ENCODE assay signal across 8 cellular contexts in genomic region chr6:1396952-1397868, GRCh38. TPM values are rescaled to one million over a fixed set of nuclear protein-coding genes. Genes with fewer than 3 reads are reported as not detected.
A peak's percentile ranks its signal among the peaks of the same experiment; 100 is the strongest.
DNase-seq lines count a peak whose midpoint lies in the region; ATAC-seq, FAIRE-seq and TF ChIP-seq lines count a peak whose summit lies in the region.

No MANE protein-coding gene starts in this region.

- POLR2A ChIA-PET in activated B cell treated with CpG ODN at 0.5 μM for 24 hours (lab: Charles Lee), result no interaction called here

- H3K27ac ChIP-seq in GM23338 (ENCODE audit: low read depth), result no peak overlapping the region

- CTCF ChIA-PET in activated B cell treated with CpG ODN at 0.5 μM for 24 hours (lab: Charles Lee), result interaction anchor here (0.6 to 3.7 kb wide), 20 partner anchors 9 to 1208 kb away, joined by 3 to 55 read pairs (median 4); no protein-coding TSS in a partner anchor

- peaks cover 14% of the 10 kb centered on the region; the same call in 1 of the 2 replicates for H3K4me1 ChIP-seq in GM23338 (ENCODE audit: insufficient read depth)

- H3K9me3 Mint-ChIP-seq in GM23338 (peaks cover 4% of the 10 kb centered on the region; the same call in 1 of the 3 replicates), activated B cell treated with CpG ODN at 0.5 μM for 24 hours (no peaks in the 10 kb centered on the region)

- H3K27ac Mint-ChIP-seq in GM23338, result no peak overlapping the region
- H3K27ac Mint-ChIP-seq in activated B cell treated with CpG ODN at 0.5 μM for 24 hours, result no peak overlapping the region

- TF ChIP-seq CTCF in GM23338 (conservative IDR thresholded peaks at IDR 0.05; ENCODE audit: low read depth in 2 of 2) (peak; percentile 87 to 98), activated B cell treated with CpG ODN at 0.5 μM for 24 hours (IDR thresholded peaks at IDR 0.05) (peak; percentile 90), bronchial epithelial cell (IDR thresholded peaks at IDR 0.05; ENCODE audit: insufficient read depth, low read length, severe bottlenecking) (peak; percentile 98)

- peaks cover 16% of the 10 kb centered on the region for H4K20me1 ChIP-seq in GM23338 (replicated peaks; ENCODE audit: insufficient read depth)

- H3K4me3 Mint-ChIP-seq in GM23338, result peak overlapping the region; percentile 4; the same call in 1 of the 3 replicates
- H3K4me3 Mint-ChIP-seq in activated B cell treated with CpG ODN at 0.5 μM for 24 hours, result no peak overlapping the region

- ATAC-seq in GM23338, result peak; percentile 19
- ATAC-seq in activated B cell treated with CpG ODN at 0.5 μM for 24 hours (ENCODE audit: low read depth), result peak; percentile 58
- ATAC-seq in left colon, result peak; percentile 71
- no peak for ATAC-seq in HG03571 (IDR thresholded peaks at IDR 0.05; ENCODE audit: unreplicated experiment)

- H3K36me3 ChIP-seq in GM23338 (ENCODE audit: insufficient read depth), result no peaks in the 10 kb centered on the region
- no peaks in the 10 kb centered on the region for H3K36me3 ChIP-seq in bronchial epithelial cell (ENCODE audit: control insufficient read depth, insufficient read depth, low read length)

- H3K27me3 Mint-ChIP-seq in GM23338 (ENCODE audit: insufficient read depth, low read depth, poor library complexity) (peaks cover 77% of the 10 kb centered on the region), activated B cell treated with CpG ODN at 0.5 μM for 24 hours (peaks cover 48% of the 10 kb centered on the region)

- FAIRE-seq in bronchial epithelial cell (lab: Jason Lieb, UNC), result no peak

- H3K4me3 ChIP-seq in GM23338, result no peak overlapping the region
- no peak overlapping the region for H3K4me3 ChIP-seq in bronchial epithelial cell (ENCODE audit: low read depth, low read length)

- intact Hi-C loops in activated B cell treated with CpG ODN at 0.5 μM for 24 hours (cut with micrococcal nuclease), result loop anchor here (1.0 to 5.0 kb wide), 6 partner anchors 600 to 1209 kb away; partner anchors contain the start of gene IRF4
- intact Hi-C loops in left colon (cut with DNase I, micrococcal nuclease), result loop anchor here in 1 of 2 donors (5.0 kb wide), 1 partner anchor 800 kb away; no protein-coding TSS in a partner anchor

- 0 out of 2 replicates have a peak, but pooled peaks cover 3% of the 10 kb centered on the region for H3F3A ChIP-seq in GM23338 (replicated peaks; ENCODE audit: low read depth)

- no peaks in the 10 kb centered on the region for H3K79me2 ChIP-seq in GM23338 (replicated peaks; ENCODE audit: insufficient read depth)

- H3K9me2 ChIP-seq in GM23338 (ENCODE audit: insufficient read depth), result 0 out of 2 replicates have a peak, but pooled peaks cover 4% of the 10 kb centered on the region

- no peak overlapping the region for H3K4me2 ChIP-seq in GM23338

- H3K36me3 Mint-ChIP-seq in GM23338 (ENCODE audit: low read depth) (no peaks in the 10 kb centered on the region), activated B cell treated with CpG ODN at 0.5 μM for 24 hours (ENCODE audit: low read depth) (no peaks in the 10 kb centered on the region)

- no peak overlapping the region for H2AFZ ChIP-seq in GM23338

- DNase-seq in COR-L47 (lab: John Stamatoyannopoulos, UW), result peak; percentile 36
- peak; percentile 82 for DNase-seq in GM23338 (ENCODE audit: low spot score)
- DNase-seq in NCI-H2081 (lab: John Stamatoyannopoulos, UW), result peak; percentile 51 to 65
- DNase-seq in activated B cell treated with CpG ODN at 0.5 μM for 24 hours, result peak; percentile 67
- DNase-seq in bronchial epithelial cell (ENCODE audit: low read depth), result peak; percentile 47
- peak; percentile 52 to 74 for DNase-seq in left colon
- peak; percentile 74 for DNase-seq in stimulated activated CD4-positive, alpha-beta T cell treated with anti-CD3 and anti-CD28 coated beads, Interleukin-4, amount 100 ng/mL, for 1 hour

- peaks cover 86% of the 10 kb centered on the region for H3K27me3 ChIP-seq in GM23338 (ENCODE audit: insufficient read depth)
- H3K27me3 ChIP-seq in bronchial epithelial cell (ENCODE audit: control insufficient read depth, insufficient read depth, low read length), result peaks cover 32% of the 10 kb centered on the region

- peaks cover 35% of the 10 kb centered on the region for H3K4me1 Mint-ChIP-seq in GM23338
- peaks cover 8% of the 10 kb centered on the region for H3K4me1 Mint-ChIP-seq in activated B cell treated with CpG ODN at 0.5 μM for 24 hours

TF ChIP-seq in GM23338, 12 proteins besides CTCF, POLR2A, EP300 and RAD21:
- no peak for TF ChIP-seq ZNF462 (CRISPR knock-in tag; IDR thresholded peaks at IDR 0.05)
- peak; percentile 19 for TF ChIP-seq EZH2 (IDR thresholded peaks at IDR 0.05; ENCODE audit: low read depth, unreplicated experiment)

RNA-seq across cellular contexts. Expression of gene FOXF2, which starts 7.8 kb away (rescaled TPM):
- total RNA-seq in GM23338 (2014; rRNA removed; shearing (Covaris generic)), result not detected in 2 replicates
- polyA plus RNA-seq in GM23338 (2016; fragmentation: Nextera tagmentation; extraction: Ambion mirVana), result not detected in 2 replicates
- not detected in 2 replicates for total RNA-seq in activated B cell treated with CpG ODN at 0.5 μM for 24 hours
- under 0.01 TPM in 1 of 2 replicates, not detected in the other for total RNA-seq in bronchial epithelial cell
- total RNA-seq in left colon, result 10 to 100 TPM in 1 of 2 donors, 1 to 10 TPM in 1; 3.0 to 15.2 TPM
